24 cellular contexts compared by ENCODE assay signal in the genomic region with DNA sequence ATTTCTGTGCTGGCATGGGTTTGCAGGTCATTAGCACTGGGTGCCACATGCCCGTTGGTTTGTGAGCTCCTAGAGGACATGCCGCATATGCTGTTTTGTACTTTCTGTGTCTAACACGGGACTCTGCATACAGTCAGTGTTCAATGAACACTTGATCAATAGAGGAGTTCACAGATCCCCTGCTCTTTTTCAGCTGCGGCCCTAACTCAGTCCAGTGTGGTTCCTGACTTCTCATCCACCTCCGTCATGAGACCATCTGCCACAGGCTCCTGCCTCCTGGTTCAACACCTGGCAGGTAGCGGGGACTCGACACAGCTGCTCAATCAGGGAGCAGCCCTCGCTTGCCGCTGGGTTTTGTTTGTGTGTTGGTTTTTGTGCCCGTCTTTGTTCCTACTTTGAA. TPM values are rescaled to one million over a fixed set of nuclear protein-coding genes. Genes with fewer than 3 reads are reported as not detected.
"Had no signal": no experiment of that assay in that cellular context is flagged by ENCODE, and none has a peak within 500 bp of the region (broad histone marks: within the 10 kb centered on the region; RNA-seq: fewer than 3 reads in every experiment).

No MANE protein-coding gene starts in this region.

- H3K27me3 ChIP-seq: hepatocyte, tibial nerve, uterus had no signal

- H3K4me3 Mint-ChIP-seq: activated naive CD8-positive, alpha-beta T cell treated with anti-CD3 and anti-CD28 coated beads for 36 hours; central memory CD8-positive, alpha-beta T cell had no signal

- H3K9me3 Mint-ChIP-seq: activated naive CD8-positive, alpha-beta T cell treated with anti-CD3 and anti-CD28 coated beads for 36 hours; central memory CD8-positive, alpha-beta T cell had no signal

- H3K79me2 ChIP-seq: hepatocyte had no signal

- H3K36me3 Mint-ChIP-seq: activated naive CD8-positive, alpha-beta T cell treated with anti-CD3 and anti-CD28 coated beads for 36 hours had no signal

- DNase-seq: activated CD4-positive, alpha-beta T cell treated with anti-CD3 and anti-CD28 coated beads, Interleukin-2, amount 50 U/mL, for 1 hour; activated CD8-positive, alpha-beta memory T cell treated with anti-CD3 and anti-CD28 coated beads for 24 hours; activated gamma-delta T cell treated with Interleukin-2 at 50 U/mL for 16 hours; activated naive CD8-positive, alpha-beta T cell treated with anti-CD3 and anti-CD28 coated beads for 36 hours; amygdala; brain microvascular endothelial cell; cortex of kidney; effector CD4-positive, alpha-beta T cell; islet precursor cell; midbrain; pancreas; stimulated activated CD4-positive, alpha-beta T cell treated with anti-CD3 and anti-CD28 coated beads, Interleukin-4, amount 100 ng/mL, for 1 hour; stimulated activated naive CD4-positive, alpha-beta T cell; uterus had no signal

- H3K9me3 ChIP-seq: esophagus muscularis mucosa, pancreas, tibial nerve, uterus had no signal

- H3K4me3 ChIP-seq: esophagus muscularis mucosa, hepatocyte, pancreas, tibial nerve, uterus had no signal

- H3K27ac ChIP-seq: brain microvascular endothelial cell, esophagus muscularis mucosa, hepatocyte, pancreas, tibial nerve, uterus had no signal

- H3K36me3 ChIP-seq: brain microvascular endothelial cell, esophagus muscularis mucosa, pancreas, tibial nerve, uterus had no signal

- H3K4me1 Mint-ChIP-seq: activated naive CD8-positive, alpha-beta T cell treated with anti-CD3 and anti-CD28 coated beads for 36 hours; central memory CD8-positive, alpha-beta T cell had no signal

- H3K4me2 ChIP-seq: hepatocyte had no signal

- H3K27ac Mint-ChIP-seq: activated naive CD8-positive, alpha-beta T cell treated with anti-CD3 and anti-CD28 coated beads for 36 hours had no signal

- H2AFZ ChIP-seq: hepatocyte had no signal

RNA-seq across cellular contexts. Expression of a gene that starts 13.8 kb away (rescaled TPM):
- total RNA-seq: activated naive CD8-positive, alpha-beta T cell treated with anti-CD3 and anti-CD28 coated beads for 36 hours; lung microvascular endothelial cell; myocyte had no signal

RNA-seq across cellular contexts. Expression of a gene that starts 49.4 kb away (rescaled TPM):
- total RNA-seq: activated naive CD8-positive, alpha-beta T cell treated with anti-CD3 and anti-CD28 coated beads for 36 hours; esophagus muscularis mucosa; hepatocyte; left lobe of liver; lung microvascular endothelial cell; myocyte; pancreas; renal cortical epithelial cell; subcutaneous adipose tissue; tibial nerve; uterus had no signal
- polyA plus RNA-seq: hepatocyte, neural cell, pancreas had no signal
